8 cellular contexts compared by ENCODE assay signal in the genomic region with DNA sequence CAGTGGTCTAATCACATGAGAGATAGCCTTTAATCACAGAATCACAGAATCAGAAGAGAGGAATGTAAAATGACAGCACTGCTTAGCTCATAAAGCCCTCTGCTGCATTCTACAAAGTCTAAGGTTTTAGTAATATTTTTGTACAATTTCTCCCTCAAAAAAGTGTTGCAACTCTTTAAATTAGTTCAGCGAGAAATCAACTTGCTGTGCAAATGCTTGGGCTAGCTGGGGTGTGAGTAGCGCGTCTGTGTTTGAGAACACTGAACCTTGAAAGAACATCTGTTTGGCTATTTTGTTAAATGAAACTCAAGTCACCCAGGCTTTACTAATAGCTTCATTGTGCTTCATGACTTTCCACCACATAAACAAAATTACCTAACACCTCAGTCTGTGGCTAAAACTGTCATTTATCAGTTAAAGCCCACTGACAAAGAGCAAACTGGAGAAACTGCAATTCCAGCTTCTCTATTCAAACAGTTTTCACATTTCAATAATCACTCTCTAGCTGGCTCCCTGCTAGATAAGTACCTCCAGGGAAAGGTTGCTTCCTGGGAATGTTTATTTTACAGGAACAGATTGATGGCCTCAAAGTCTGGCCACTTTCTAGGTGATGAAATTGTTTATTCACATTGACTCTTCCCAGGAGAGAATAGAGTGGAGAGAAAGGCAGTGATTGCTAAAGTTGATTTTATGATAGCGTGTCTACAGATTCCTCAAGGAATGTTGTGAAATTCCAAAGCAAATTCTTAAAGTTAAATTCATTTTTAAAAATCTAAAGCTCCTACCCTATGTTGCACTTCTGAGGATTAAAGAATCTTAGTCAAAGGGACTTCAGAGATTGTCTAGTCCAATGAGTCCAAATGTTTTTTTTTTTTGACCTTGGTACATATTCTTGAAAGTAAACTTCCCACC. TPM values are rescaled to one million over a fixed set of nuclear protein-coding genes. Genes with fewer than 3 reads are reported as not detected.
DNase-seq lines count a peak whose midpoint lies in the region; ATAC-seq and TF ChIP-seq lines count a peak whose summit lies in the region.

No MANE protein-coding gene starts in this region.

- POLR2A ChIA-PET in AG04449 (lab: Yijun Ruan, JAX) = interaction anchor here (0.6 to 3.3 kb wide), 9 partner anchors 9 to 628 kb away, joined by 3 to 9 read pairs (median 3); partner anchors contain the start of genes NABP1 and STAT1

- TF ChIP-seq POLR2A in stomach (IDR thresholded peaks at IDR 0.05) = no peak

- H3K4me3 ChIP-seq in AG04449 (ENCODE audit: low read depth, low read length) (no peak overlapping the region), stomach (no peak overlapping the region)

- peaks cover 0 to 25% (median 2%) of the 10 kb centered on the region in 4 donors for H3K4me1 ChIP-seq in stomach

- H3K4me1 Mint-ChIP-seq in endothelial cell (ENCODE audit: unreplicated experiment) = peaks cover 26% of the 10 kb centered on the region
- peaks cover 7% of the 10 kb centered on the region for H3K4me1 Mint-ChIP-seq in activated naive CD4-positive, alpha-beta T cell treated with anti-CD3 and anti-CD28 coated beads for 36 hours (ENCODE audit: low read depth)

- H3K9me3 Mint-ChIP-seq in endothelial cell (ENCODE audit: unreplicated experiment) = no peaks in the 10 kb centered on the region
- H3K9me3 Mint-ChIP-seq in activated naive CD4-positive, alpha-beta T cell treated with anti-CD3 and anti-CD28 coated beads for 36 hours = no peaks in the 10 kb centered on the region

- peak overlapping the region; percentile 44 for H3K27ac Mint-ChIP-seq in endothelial cell (ENCODE audit: unreplicated experiment)
- no peak overlapping the region for H3K27ac Mint-ChIP-seq in activated naive CD4-positive, alpha-beta T cell treated with anti-CD3 and anti-CD28 coated beads for 36 hours

- ATAC-seq in GM19397 (IDR thresholded peaks at IDR 0.05; ENCODE audit: unreplicated experiment) (peak; percentile 86), HG02623 (IDR thresholded peaks at IDR 0.05; ENCODE audit: unreplicated experiment) (no peak)

- intact Hi-C loops in stomach (cut with DNase I; ENCODE audit: low total_unique reads) = loop anchor here (5.0 kb wide), 1 partner anchor 107 kb away; no protein-coding TSS in a partner anchor
- intact Hi-C loops in activated naive CD4-positive, alpha-beta T cell treated with anti-CD3 and anti-CD28 coated beads for 36 hours (cut with micrococcal nuclease) = loop anchor here (10.0 kb wide), 1 partner anchor 195 kb away; the partner anchor contains the start of gene MYO1B

- TF ChIP-seq CTCF in AG04449 (IDR thresholded peaks at IDR 0.05; ENCODE audit: insufficient read depth, low read length, missing control alignments) (no peak), endothelial cell (IDR thresholded peaks at IDR 0.05; ENCODE audit: unreplicated experiment) (no peak), stomach (IDR thresholded peaks at IDR 0.05) (no peak)

- 23 to 41% (median 38%) methylated on average over 4 of the region's 4 CpGs for WGBS in stomach, 5 donors

- no peaks in the 10 kb centered on the region for H3K36me3 ChIP-seq in stomach

- DNase-seq in AG04449 (ENCODE audit: low read depth, low spot score) (peak; percentile 87), HS-27A (ENCODE audit: low read depth) (peak; percentile 65), endothelial cell (ENCODE audit: low spot score) (no peak), stomach (no peak), NCI-H1105 treated with DMSO at 0.1 percent for 48 hours (lab: John Stamatoyannopoulos, UW) (no peak)
- DNase-seq in activated naive CD4-positive, alpha-beta T cell treated with anti-CD3 and anti-CD28 coated beads for 36 hours = no peak

- peaks cover 2% of the 10 kb centered on the region for H3K27me3 Mint-ChIP-seq in endothelial cell (ENCODE audit: unreplicated experiment)
- no peaks in the 10 kb centered on the region for H3K27me3 Mint-ChIP-seq in activated naive CD4-positive, alpha-beta T cell treated with anti-CD3 and anti-CD28 coated beads for 36 hours (ENCODE audit: low read depth)

- TF ChIP-seq EP300 in stomach (IDR thresholded peaks at IDR 0.05) = no peak

- peak overlapping the region in 3 of 5 donors; percentile 7 to 27 (median 21) for H3K27ac ChIP-seq in stomach

- CTCF ChIA-PET in AG04449 (lab: Yijun Ruan, JAX) = interaction anchor here (1.0 to 13.7 kb wide), 12 partner anchors 10 to 506 kb away, joined by 3 to 542 read pairs (median 18); no protein-coding TSS in a partner anchor
- CTCF ChIA-PET in activated naive CD4-positive, alpha-beta T cell treated with anti-CD3 and anti-CD28 coated beads for 36 hours (lab: Charles Lee) = interaction anchor here (0.6 to 11.3 kb wide), 10 partner anchors 10 to 474 kb away, joined by 3 to 419 read pairs (median 26); partner anchors contain the start of gene STAT4

- no peak overlapping the region for H3K4me3 Mint-ChIP-seq in endothelial cell (ENCODE audit: unreplicated experiment)
- H3K4me3 Mint-ChIP-seq in activated naive CD4-positive, alpha-beta T cell treated with anti-CD3 and anti-CD28 coated beads for 36 hours = no peak overlapping the region

- H3K36me3 Mint-ChIP-seq in endothelial cell (ENCODE audit: low read depth, unreplicated experiment) = no peaks in the 10 kb centered on the region
- peaks cover 4% of the 10 kb centered on the region for H3K36me3 Mint-ChIP-seq in activated naive CD4-positive, alpha-beta T cell treated with anti-CD3 and anti-CD28 coated beads for 36 hours (ENCODE audit: low read depth)

- no peaks in the 10 kb centered on the region for H3K9me3 ChIP-seq in stomach

- peaks cover 0 to 15% (median 0%) of the 10 kb centered on the region in 3 donors for H3K27me3 ChIP-seq in stomach

RNA-seq across cellular contexts. Expression of gene STAT1, which starts 36.0 kb away (rescaled TPM):
- 30.1 TPM for total RNA-seq in endothelial cell (ENCODE audit: unreplicated experiment)
- 100 to 1,000 TPM in 1 of 5 donors, 10 to 100 TPM in 4; 45.8 to 289 (median 80.4) TPM for total RNA-seq in stomach
- polyA plus RNA-seq in stomach = 10 to 100 TPM; 23.2 to 36.1 (median 25.4) TPM
- total RNA-seq in activated naive CD4-positive, alpha-beta T cell treated with anti-CD3 and anti-CD28 coated beads for 36 hours = 100 to 1,000 TPM; 376 to 402 TPM

Comparison
In these comparisons a context has a peak if more than half of its experiments do, and no peak if none do; other contexts are left out.
1. DNase-seq: peak in AG04449 (single experiment) and HS-27A (single experiment); none in endothelial cell (single experiment), stomach (single experiment), activated naive CD4-positive, alpha-beta T cell treated with anti-CD3 and anti-CD28 coated beads for 36 hours (single experiment) and NCI-H1105 treated with DMSO at 0.1 percent for 48 hours (single experiment).